10 cellular contexts compared by ENCODE assay signal in the genomic region with DNA sequence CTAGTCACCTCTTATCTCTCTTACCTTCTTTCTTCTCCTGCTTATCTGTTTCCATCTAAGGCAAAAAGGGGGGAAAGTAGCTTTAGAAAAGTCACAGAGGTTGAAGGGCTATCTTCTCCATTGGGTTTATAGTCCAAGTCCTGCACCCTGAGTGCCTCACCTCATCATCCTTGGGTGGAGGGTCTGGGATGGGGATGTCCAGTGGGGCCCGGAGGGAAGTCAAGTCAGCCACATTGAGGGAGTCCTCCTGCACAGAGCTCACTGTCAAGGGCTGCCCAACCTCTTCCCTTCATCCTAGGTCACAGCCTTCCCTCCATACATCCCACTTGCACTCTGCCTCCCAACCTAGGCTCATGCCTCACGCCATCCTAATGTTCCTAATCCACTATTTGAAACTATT. TPM values are rescaled to one million over a fixed set of nuclear protein-coding genes. Genes with fewer than 3 reads are reported as not detected.
DNase-seq lines count a peak whose midpoint lies in the region; ATAC-seq and TF ChIP-seq lines count a peak whose summit lies in the region.
"Had no signal": no experiment of that assay in that cellular context is flagged by ENCODE, and none has a peak within 500 bp of the region (broad histone marks: within the 10 kb centered on the region; RNA-seq: fewer than 3 reads in every experiment).

No MANE protein-coding gene starts in this region.

- CTCF ChIA-PET in HCT116 (lab: Charles Lee), result interaction anchor here (2.4 to 3.9 kb wide), 2 partner anchors 16 to 36 kb away, joined by 7 to 19 read pairs; partner anchors contain the start of gene IRF9

- no peak for TF ChIP-seq RAD21 in HCT116 (IDR thresholded peaks at IDR 0.05; ENCODE audit: low read depth)

- H3K4me3 ChIP-seq in HCT116 (replicated peaks in 1 of 2; ENCODE audit: low read depth in 1 of 2, low read length in 2 of 2) (peak overlapping the region; percentile 97 to 99), WI38 (ENCODE audit: low read depth, low read length) (peak overlapping the region; percentile 75)

- in situ Hi-C loops in ACHN (cut with HindIII; ENCODE audit: low pct_ligation_motif_present, low pct_unique_long_range_greater_than_20kb, low sequenced_read_pairs), result no loop called here

- intact Hi-C loops in HCT116 (cut with micrococcal nuclease), result no loop called here

- H3K27ac ChIP-seq in HCT116 (ENCODE audit: low read depth, low read length), result peak overlapping the region; percentile 83

- H4K20me1 ChIP-seq in HCT116 (ENCODE audit: insufficient read depth), result no peaks in the 10 kb centered on the region

- peak overlapping the region; percentile 98 for H3K4me3 Mint-ChIP-seq in glutamatergic neuron (ENCODE audit: unreplicated experiment)
- peak overlapping the region; percentile 98 for H3K4me3 Mint-ChIP-seq in stimulated activated effector memory CD8-positive, alpha-beta T cell treated with anti-CD3 and anti-CD28 coated beads, Interleukin-12 subunit alpha, Interleukin-12 subunit beta, amount 100 ng/mL, for 72 hours

- peak overlapping the region; percentile 86 for H3K9ac ChIP-seq in HCT116 (ENCODE audit: low read length)

- no TSS peak for BruUV-seq in HCT116 (replicated peaks; lab: Mats Ljungman, UMichigan)

- H3K27me3 ChIP-seq in HCT116 (ENCODE audit: insufficient read depth, low read length), result no peaks in the 10 kb centered on the region

- H3K4me2 ChIP-seq in HCT116 (ENCODE audit: low read length), result peak overlapping the region; percentile 92

- peaks cover 61% of the 10 kb centered on the region for H3K79me2 ChIP-seq in HCT116 (ENCODE audit: insufficient read depth, low read length)

- H3K36me3 Mint-ChIP-seq in glutamatergic neuron (ENCODE audit: unreplicated experiment), result no peaks in the 10 kb centered on the region
- peaks cover 82% of the 10 kb centered on the region for H3K36me3 Mint-ChIP-seq in stimulated activated effector memory CD8-positive, alpha-beta T cell treated with anti-CD3 and anti-CD28 coated beads, Interleukin-12 subunit alpha, Interleukin-12 subunit beta, amount 100 ng/mL, for 72 hours

- H3K27ac Mint-ChIP-seq in glutamatergic neuron (ENCODE audit: unreplicated experiment), result no peak overlapping the region
- H3K27ac Mint-ChIP-seq in stimulated activated effector memory CD8-positive, alpha-beta T cell treated with anti-CD3 and anti-CD28 coated beads, Interleukin-12 subunit alpha, Interleukin-12 subunit beta, amount 100 ng/mL, for 72 hours, result peak overlapping the region; percentile 94

- peaks cover 9% of the 10 kb centered on the region for H3K9me3 Mint-ChIP-seq in glutamatergic neuron (ENCODE audit: unreplicated experiment)
- no peaks in the 10 kb centered on the region for H3K9me3 Mint-ChIP-seq in stimulated activated effector memory CD8-positive, alpha-beta T cell treated with anti-CD3 and anti-CD28 coated beads, Interleukin-12 subunit alpha, Interleukin-12 subunit beta, amount 100 ng/mL, for 72 hours

- H3K27me3 Mint-ChIP-seq in glutamatergic neuron (ENCODE audit: unreplicated experiment), result no peaks in the 10 kb centered on the region

- peaks cover 16 to 19% of the 10 kb centered on the region in 2 experiments; a peak in 3 of 4 replicates for H3K36me3 ChIP-seq in HCT116 (ENCODE audit: control insufficient read depth in 1 of 2, insufficient read depth in 2 of 2, low read length in 2 of 2)

- RAD21 ChIA-PET in HCT116 (lab: Charles Lee; ENCODE audit: low non-redundant PET in 1 of 2, low total read pairs in 2 of 2, uncharacterized antibody in 2 of 2, unreplicated experiment in 2 of 2), result no interaction called here

- POLR2A ChIA-PET in HCT116 (lab: Charles Lee), result interaction anchor here (2.3 kb wide), 1 partner anchor 51 kb away, joined by 9 read pairs; the partner anchor contains the start of gene PCK2

- ATAC-seq in HCT116 (no peak), GM21526 (IDR thresholded peaks at IDR 0.05; ENCODE audit: low FRiP score, unreplicated experiment) (no peak)
- no peak for ATAC-seq in stimulated activated effector memory CD8-positive, alpha-beta T cell treated with anti-CD3 and anti-CD28 coated beads, Interleukin-12 subunit alpha, Interleukin-12 subunit beta, amount 100 ng/mL, for 72 hours

- H2AFZ ChIP-seq in HCT116 (ENCODE audit: low read depth, low read length, poor library complexity, severe bottlenecking), result no peak overlapping the region

- DNase-seq in HCT116 (ENCODE audit: low read depth, low spot score) (no peak), glutamatergic neuron (no peak), nucleus accumbens (lab: John Stamatoyannopoulos, UW) (no peak), ACHN (no peak)
- DNase-seq in stimulated activated effector memory CD8-positive, alpha-beta T cell treated with anti-CD3 and anti-CD28 coated beads, Interleukin-12 subunit alpha, Interleukin-12 subunit beta, amount 100 ng/mL, for 72 hours (ENCODE audit: low spot score in 2 of 2), result no peak
- DNase-seq: stimulated activated CD8-positive, alpha-beta memory T cell treated with anti-CD3 and anti-CD28 coated beads, Interleukin-4, amount 100 ng/mL, for 48 hours had no signal

- TF ChIP-seq POLR2A in HCT116 (IDR thresholded peaks at IDR 0.05; ENCODE audit: borderline replicate concordance, extremely low read depth, insufficient read depth, insufficient read length), result no peak

- no peaks in the 10 kb centered on the region for H3K9me2 ChIP-seq in HCT116 (ENCODE audit: insufficient read depth)

- H3K4me1 ChIP-seq in HCT116 (ENCODE audit: control insufficient read depth in 1 of 2, insufficient read depth in 2 of 2, low read length in 2 of 2), result peaks cover 19 to 27% of the 10 kb centered on the region in 2 experiments

- H3K4me1 Mint-ChIP-seq in glutamatergic neuron (ENCODE audit: low read depth, unreplicated experiment), result peaks cover 11% of the 10 kb centered on the region
- peaks cover 73% of the 10 kb centered on the region for H3K4me1 Mint-ChIP-seq in stimulated activated effector memory CD8-positive, alpha-beta T cell treated with anti-CD3 and anti-CD28 coated beads, Interleukin-12 subunit alpha, Interleukin-12 subunit beta, amount 100 ng/mL, for 72 hours

- no peaks in the 10 kb centered on the region for H3K9me3 ChIP-seq in HCT116 (ENCODE audit: control insufficient read depth in 1 of 2, insufficient read depth in 1 of 2, low read depth in 1 of 2, low read length in 2 of 2)

- TF ChIP-seq CTCF in HCT116 (IDR thresholded peaks at IDR 0.05 in 2 of 3, conservative IDR thresholded peaks at IDR 0.05 in 1 of 3; ENCODE audit: borderline replicate concordance in 1 of 3, insufficient read depth in 1 of 3, low read depth in 2 of 3, low read length in 2 of 3) (no peak), WI38 (IDR thresholded peaks at IDR 0.05; ENCODE audit: low read depth, low read length) (no peak), glutamatergic neuron (IDR thresholded peaks at IDR 0.05; ENCODE audit: partially characterized antibody, unreplicated experiment) (no peak)

TF ChIP-seq in HCT116, 20 proteins besides CTCF, POLR2A, EP300 and RAD21:
- TF ChIP-seq, protein P1, sequence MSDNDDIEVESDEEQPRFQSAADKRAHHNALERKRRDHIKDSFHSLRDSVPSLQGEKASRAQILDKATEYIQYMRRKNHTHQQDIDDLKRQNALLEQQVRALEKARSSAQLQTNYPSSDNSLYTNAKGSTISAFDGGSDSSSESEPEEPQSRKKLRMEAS (IDR thresholded peaks at IDR 0.05), result no peak
- TF ChIP-seq, protein P2, sequence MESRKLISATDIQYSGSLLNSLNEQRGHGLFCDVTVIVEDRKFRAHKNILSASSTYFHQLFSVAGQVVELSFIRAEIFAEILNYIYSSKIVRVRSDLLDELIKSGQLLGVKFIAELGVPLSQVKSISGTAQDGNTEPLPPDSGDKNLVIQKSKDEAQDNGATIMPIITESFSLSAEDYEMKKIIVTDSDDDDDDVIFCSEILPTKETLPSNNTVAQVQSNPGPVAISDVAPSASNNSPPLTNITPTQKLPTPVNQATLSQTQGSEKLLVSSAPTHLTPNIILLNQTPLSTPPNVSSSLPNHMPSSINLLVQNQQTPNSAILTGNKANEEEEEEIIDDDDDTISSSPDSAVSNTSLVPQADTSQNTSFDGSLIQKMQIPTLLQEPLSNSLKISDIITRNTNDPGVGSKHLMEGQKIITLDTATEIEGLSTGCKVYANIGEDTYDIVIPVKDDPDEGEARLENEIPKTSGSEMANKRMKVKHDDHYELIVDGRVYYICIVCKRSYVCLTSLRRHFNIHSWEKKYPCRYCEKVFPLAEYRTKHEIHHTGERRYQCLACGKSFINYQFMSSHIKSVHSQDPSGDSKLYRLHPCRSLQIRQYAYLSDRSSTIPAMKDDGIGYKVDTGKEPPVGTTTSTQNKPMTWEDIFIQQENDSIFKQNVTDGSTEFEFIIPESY (IDR thresholded peaks at IDR 0.05; ENCODE audit: extremely low read depth, insufficient replicate concordance, low read length), result no peak
- TF ChIP-seq EZH2phosphoT487 (IDR thresholded peaks at IDR 0.05; ENCODE audit: borderline replicate concordance), result no peak
- no peak for TF ChIP-seq TCF7L2 (IDR thresholded peaks at IDR 0.05; ENCODE audit: borderline replicate concordance, extremely low read depth, insufficient read depth, insufficient read length)
- no peak for TF ChIP-seq SIN3A (IDR thresholded peaks at IDR 0.05; ENCODE audit: low read depth)
- TF ChIP-seq ZNF274 (IDR thresholded peaks at IDR 0.05; ENCODE audit: low read depth, low read length), result no peak
- TF ChIP-seq POLR2AphosphoS5 (IDR thresholded peaks at IDR 0.05; ENCODE audit: low read depth, low read length), result no peak
TF ChIP-seq in HCT116: peak in this region for 0.

RNA-seq across cellular contexts. Expression of gene PSME2, which starts 1.2 kb away (rescaled TPM):
- total RNA-seq in HCT116 (2021; ENCODE audit: unreplicated experiment) (160 TPM), glutamatergic neuron (ENCODE audit: unreplicated experiment) (58.9 TPM)
- 113 and 172 TPM in 2 replicates for polyA plus RNA-seq in HCT116 (2012)

RNA-seq across cellular contexts. Expression of gene RNF31, which starts 2.1 kb away (rescaled TPM):
- total RNA-seq in HCT116 (2021; ENCODE audit: unreplicated experiment) (78.0 TPM), glutamatergic neuron (ENCODE audit: unreplicated experiment) (88.2 TPM)
- polyA plus RNA-seq in HCT116 (2012), result 77.8 and 79.6 TPM in 2 replicates

RNA-seq across cellular contexts. Expression of gene EMC9, which starts 3.8 kb away (rescaled TPM):
- total RNA-seq in HCT116 (2021; ENCODE audit: unreplicated experiment), result 42.0 TPM
- polyA plus RNA-seq in HCT116 (2012), result 57.8 and 70.6 TPM in 2 replicates
- 18.1 TPM for total RNA-seq in glutamatergic neuron (ENCODE audit: unreplicated experiment)

RNA-seq across cellular contexts. Expression of gene PSME1, which starts 9.2 kb away (rescaled TPM):
- 174 TPM for total RNA-seq in HCT116 (2021; ENCODE audit: unreplicated experiment)
- 121 and 140 TPM in 2 replicates for polyA plus RNA-seq in HCT116 (2012)
- 35.7 TPM for total RNA-seq in glutamatergic neuron (ENCODE audit: unreplicated experiment)

RNA-seq across cellular contexts. Expression of gene FITM1, which starts 14.8 kb away (rescaled TPM):
- 0.81 TPM for total RNA-seq in HCT116 (2021; ENCODE audit: unreplicated experiment)
- polyA plus RNA-seq in HCT116 (2012), result 0.26 and 0.62 TPM in 2 replicates
- total RNA-seq in glutamatergic neuron (ENCODE audit: unreplicated experiment), result 0.66 TPM
- total RNA-seq: bronchial epithelial cell, SK-MEL-5 had no signal
